Comparison of ENCODE assay signal across 8 cellular contexts in genomic region chr6:32244946-32245398, GRCh38. TPM values are rescaled to one million over a fixed set of nuclear protein-coding genes. Genes with fewer than 3 reads are reported as not detected.
DNase-seq lines count a peak whose midpoint lies in the region; ATAC-seq, FAIRE-seq and TF ChIP-seq lines count a peak whose summit lies in the region.

No MANE protein-coding gene starts in this region.

- DNase-seq in AG08395 (ENCODE audit: low spot score) (peak; percentile 91), GM19239 (ENCODE audit: insufficient read length, low spot score) (peak; percentile 60), NCI-H82 treated with DMSO at 0.1 percent for 48 hours (lab: John Stamatoyannopoulos, UW; ENCODE audit: unreplicated experiment) (peak; percentile 53), endothelial cell of umbilical vein (ENCODE audit: low read depth, low spot score) (peak; percentile 85)
- DNase-seq in activated CD8-positive, alpha-beta memory T cell treated with anti-CD3 and anti-CD28 coated beads, Interleukin-2, amount 10 ng/mL, durations not matched to agents 7 days and 5 days: peak; percentile 72
- peak; percentile 44 to 57 for DNase-seq in stimulated activated CD8-positive, alpha-beta memory T cell treated with anti-CD3 and anti-CD28 coated beads, Interleukin-4, amount 100 ng/mL, for 1 hour (ENCODE audit: low read depth in 2 of 2, low spot score in 1 of 2)

- POLR2A ChIA-PET in endothelial cell of umbilical vein (lab: Charles Lee): interaction anchor here (0.9 kb wide), 1 partner anchor 10 kb away, joined by 6 read pairs; no protein-coding TSS in a partner anchor

- H3K4me2 ChIP-seq in endothelial cell of umbilical vein (ENCODE audit: insufficient read depth, low read length): peak overlapping the region; percentile 12

- CTCF ChIA-PET in activated CD8-positive, alpha-beta memory T cell treated with anti-CD3 and anti-CD28 coated beads, Interleukin-2, amount 10 ng/mL, durations not matched to agents 7 days and 5 days (lab: Charles Lee): interaction anchor here (0.7 to 2.2 kb wide), 12 partner anchors 9 to 550 kb away, joined by 3 to 10 read pairs (median 4); no protein-coding TSS in a partner anchor
- CTCF ChIA-PET in endothelial cell of umbilical vein (lab: Charles Lee): interaction anchor here (0.6 to 4.9 kb wide), 40 partner anchors 9 to 627 kb away, joined by 3 to 50 read pairs (median 3); partner anchors contain the start of genes ATF6B, BTNL2, NOTCH4 and TAP2

- H2AFZ ChIP-seq in endothelial cell of umbilical vein (ENCODE audit: low read depth, low read length): peak overlapping the region; percentile 59

- H4K20me1 ChIP-seq in endothelial cell of umbilical vein (replicated peaks; ENCODE audit: control insufficient read depth, extremely low read depth, insufficient read depth, low read length): no peaks in the 10 kb centered on the region

- H3K4me1 ChIP-seq in endothelial cell of umbilical vein (ENCODE audit: control insufficient read depth, extremely low read depth, insufficient read depth, low read length): peaks cover 3% of the 10 kb centered on the region
- H3K4me1 ChIP-seq in muscle layer of colon (ENCODE audit: insufficient read depth, low read length): peaks cover 12% of the 10 kb centered on the region

- no peak overlapping the region for H3K27ac Mint-ChIP-seq in activated CD8-positive, alpha-beta memory T cell treated with anti-CD3 and anti-CD28 coated beads, Interleukin-2, amount 10 ng/mL, durations not matched to agents 7 days and 5 days

- H3K9ac ChIP-seq in endothelial cell of umbilical vein (replicated peaks; ENCODE audit: extremely low read depth, insufficient read depth, low read length) (no peak overlapping the region), muscle layer of colon (ENCODE audit: low read length) (no peak overlapping the region)

- no peaks in the 10 kb centered on the region for H3K79me2 ChIP-seq in endothelial cell of umbilical vein (ENCODE audit: control insufficient read depth, insufficient read depth, low read length)

- no peak overlapping the region for H3K27ac ChIP-seq in endothelial cell of umbilical vein (ENCODE audit: insufficient read depth, low read depth, low read length)
- H3K27ac ChIP-seq in muscle layer of colon (ENCODE audit: low read depth, low read length): no peak overlapping the region

- peaks cover 24% of the 10 kb centered on the region for H3K4me1 Mint-ChIP-seq in activated CD8-positive, alpha-beta memory T cell treated with anti-CD3 and anti-CD28 coated beads, Interleukin-2, amount 10 ng/mL, durations not matched to agents 7 days and 5 days

- no peaks in the 10 kb centered on the region for H3K9me1 ChIP-seq in endothelial cell of umbilical vein (replicated peaks; ENCODE audit: control insufficient read depth, extremely low read depth, insufficient read depth, low read length)

- H3K9me3 ChIP-seq in endothelial cell of umbilical vein (replicated peaks; ENCODE audit: control insufficient read depth, insufficient read depth, low read length): no peaks in the 10 kb centered on the region
- H3K9me3 ChIP-seq in muscle layer of colon (ENCODE audit: low read length): no peaks in the 10 kb centered on the region

- no peaks in the 10 kb centered on the region for H3K36me3 ChIP-seq in endothelial cell of umbilical vein (ENCODE audit: control insufficient read depth in 2 of 2, extremely low read depth in 1 of 2, insufficient read depth in 2 of 2, low read length in 2 of 2)
- H3K36me3 ChIP-seq in muscle layer of colon (ENCODE audit: insufficient read depth, low read length): no peaks in the 10 kb centered on the region

- peaks cover 25% of the 10 kb centered on the region for H3K27me3 Mint-ChIP-seq in activated CD8-positive, alpha-beta memory T cell treated with anti-CD3 and anti-CD28 coated beads, Interleukin-2, amount 10 ng/mL, durations not matched to agents 7 days and 5 days

- BruUV-seq in endothelial cell of umbilical vein (replicated peaks; lab: Mats Ljungman, UMichigan): no TSS peak

- H3K4me3 Mint-ChIP-seq in activated CD8-positive, alpha-beta memory T cell treated with anti-CD3 and anti-CD28 coated beads, Interleukin-2, amount 10 ng/mL, durations not matched to agents 7 days and 5 days: no peak overlapping the region

- H3K4me3 ChIP-seq in endothelial cell of umbilical vein (replicated peaks in 1 of 3; ENCODE audit: insufficient read depth in 1 of 3, low read depth in 1 of 3, low read length in 3 of 3) (no peak overlapping the region), muscle layer of colon (ENCODE audit: low read depth in 1 of 2, low read length in 2 of 2) (peak overlapping the region; percentile 1 to 27)

- H3K36me3 Mint-ChIP-seq in activated CD8-positive, alpha-beta memory T cell treated with anti-CD3 and anti-CD28 coated beads, Interleukin-2, amount 10 ng/mL, durations not matched to agents 7 days and 5 days: peaks cover 2% of the 10 kb centered on the region

- intact Hi-C loops in endothelial cell of umbilical vein (cut with micrococcal nuclease): loop anchor here (1.0 to 2.0 kb wide), 6 partner anchors 10 to 552 kb away; no protein-coding TSS in a partner anchor

- TF ChIP-seq CTCF in endothelial cell of umbilical vein (IDR thresholded peaks at IDR 0.05; ENCODE audit: extremely low read depth in 1 of 2, insufficient read depth in 1 of 2, low read depth in 1 of 2, low read length in 2 of 2): peak; percentile 72 to 89

- no peaks in the 10 kb centered on the region for H3K27me3 ChIP-seq in endothelial cell of umbilical vein (ENCODE audit: control insufficient read depth in 2 of 2, insufficient read depth in 2 of 2, low read length in 2 of 2)
- H3K27me3 ChIP-seq in muscle layer of colon (ENCODE audit: control insufficient read depth in 1 of 2, insufficient read depth in 2 of 2, low read length in 2 of 2): no peaks in the 10 kb centered on the region

- FAIRE-seq in GM19239 (lab: Jason Lieb, UNC): peak; percentile 84
- peak; percentile 95 for FAIRE-seq in endothelial cell of umbilical vein (lab: Jason Lieb, UNC)

- ATAC-seq in activated CD8-positive, alpha-beta memory T cell treated with anti-CD3 and anti-CD28 coated beads, Interleukin-2, amount 10 ng/mL, durations not matched to agents 7 days and 5 days: peak; percentile 79
- no peak for ATAC-seq in GM19351 (IDR thresholded peaks at IDR 0.05; ENCODE audit: unreplicated experiment)

- TF ChIP-seq POLR2A in endothelial cell of umbilical vein (IDR thresholded peaks at IDR 0.05; ENCODE audit: low read depth, low read length): no peak

- dilution Hi-C loops in endothelial cell of umbilical vein (cut with MboI; ENCODE audit: extremely low pct_ligation_motif_present, low sequenced_read_pairs): no loop called here

- peaks cover 6% of the 10 kb centered on the region for H3K9me3 Mint-ChIP-seq in activated CD8-positive, alpha-beta memory T cell treated with anti-CD3 and anti-CD28 coated beads, Interleukin-2, amount 10 ng/mL, durations not matched to agents 7 days and 5 days (ENCODE audit: low read depth)

TF ChIP-seq in endothelial cell of umbilical vein, 7 proteins besides CTCF, POLR2A, EP300 and RAD21:
- no peak for TF ChIP-seq JUN (IDR thresholded peaks at IDR 0.05; ENCODE audit: borderline replicate concordance, insufficient read depth, insufficient read length, low read depth)
- TF ChIP-seq MYC (IDR thresholded peaks at IDR 0.05; ENCODE audit: low read depth, low read length): no peak
- TF ChIP-seq GATA2 (IDR thresholded peaks at IDR 0.05; ENCODE audit: insufficient read depth, insufficient read length, low read depth, low read length): no peak
- no peak for TF ChIP-seq FOS (IDR thresholded peaks at IDR 0.05; ENCODE audit: borderline replicate concordance, insufficient read depth, low read length)
- peak; percentile 91 for TF ChIP-seq MAX (IDR thresholded peaks at IDR 0.05; ENCODE audit: insufficient read depth, insufficient read length)

RNA-seq across cellular contexts. Expression of gene NOTCH4, which starts 21.1 kb away (rescaled TPM):
- under 1 TPM; 0.61 to 0.88 TPM for total RNA-seq in activated CD8-positive, alpha-beta memory T cell treated with anti-CD3 and anti-CD28 coated beads, Interleukin-2, amount 10 ng/mL, durations not matched to agents 7 days and 5 days
- total RNA-seq in endothelial cell of umbilical vein: 114 and 120 TPM in 2 replicates
- 41.7 and 41.8 TPM in 2 replicates for polyA plus RNA-seq in endothelial cell of umbilical vein
- 25.2 and 31.9 TPM in 2 replicates for polyA plus RNA-seq in endothelial cell of umbilical vein (2011; cell fraction: cytosol; rRNA removed)
- 186 and 198 TPM in 2 replicates for polyA plus RNA-seq in endothelial cell of umbilical vein (2011; cell fraction: nucleus; rRNA removed)
- 8.5 and 10.9 TPM in 2 replicates for polyA plus RNA-seq in endothelial cell of umbilical vein (2012)
- polyA minus RNA-seq in endothelial cell of umbilical vein: 33.6 and 45.1 TPM in 2 replicates
- not detected for polyA minus RNA-seq in endothelial cell of umbilical vein (2011; cell fraction: cytosol; rRNA and poly(A)+ RNA removed)
- polyA minus RNA-seq in endothelial cell of umbilical vein (2011; cell fraction: nucleus; rRNA and poly(A)+ RNA removed): 51.9 and 66.9 TPM in 2 replicates

RNA-seq across cellular contexts. Expression of gene GPSM3, which starts 52.5 kb away (rescaled TPM):
- 100 to 1,000 TPM; 171 to 196 TPM for total RNA-seq in activated CD8-positive, alpha-beta memory T cell treated with anti-CD3 and anti-CD28 coated beads, Interleukin-2, amount 10 ng/mL, durations not matched to agents 7 days and 5 days
- total RNA-seq in endothelial cell of umbilical vein: 21.6 and 22.8 TPM in 2 replicates
- polyA plus RNA-seq in endothelial cell of umbilical vein: 19.5 and 24.9 TPM in 2 replicates
- 21.2 and 23.1 TPM in 2 replicates for polyA plus RNA-seq in endothelial cell of umbilical vein (2011; cell fraction: cytosol; rRNA removed)
- 16.1 and 19.8 TPM in 2 replicates for polyA plus RNA-seq in endothelial cell of umbilical vein (2011; cell fraction: nucleus; rRNA removed)
- polyA plus RNA-seq in endothelial cell of umbilical vein (2012): 18.5 and 21.3 TPM in 2 replicates
- 8.5 and 11.2 TPM in 2 replicates for polyA minus RNA-seq in endothelial cell of umbilical vein
- polyA minus RNA-seq in endothelial cell of umbilical vein (2011; cell fraction: cytosol; rRNA and poly(A)+ RNA removed): not detected
- 4.0 and 4.1 TPM in 2 replicates for polyA minus RNA-seq in endothelial cell of umbilical vein (2011; cell fraction: nucleus; rRNA and poly(A)+ RNA removed)

RNA-seq across cellular contexts. Expression of gene PBX2, which starts 55.0 kb away (rescaled TPM):
- 10 to 100 TPM; 60.0 to 61.6 TPM for total RNA-seq in activated CD8-positive, alpha-beta memory T cell treated with anti-CD3 and anti-CD28 coated beads, Interleukin-2, amount 10 ng/mL, durations not matched to agents 7 days and 5 days
- 95.9 and 100 TPM in 2 replicates for total RNA-seq in endothelial cell of umbilical vein
- polyA plus RNA-seq in endothelial cell of umbilical vein: 75.5 and 82.3 TPM in 2 replicates
- 58.2 and 74.0 TPM in 2 replicates for polyA plus RNA-seq in endothelial cell of umbilical vein (2011; cell fraction: cytosol; rRNA removed)
- polyA plus RNA-seq in endothelial cell of umbilical vein (2011; cell fraction: nucleus; rRNA removed): 292 and 336 TPM in 2 replicates
- 46.3 and 49.9 TPM in 2 replicates for polyA plus RNA-seq in endothelial cell of umbilical vein (2012)
- polyA minus RNA-seq in endothelial cell of umbilical vein: 80.9 and 94.8 TPM in 2 replicates
- polyA minus RNA-seq in endothelial cell of umbilical vein (2011; cell fraction: cytosol; rRNA and poly(A)+ RNA removed): 15.5 TPM
- 75.3 and 93.4 TPM in 2 replicates for polyA minus RNA-seq in endothelial cell of umbilical vein (2011; cell fraction: nucleus; rRNA and poly(A)+ RNA removed)

Comparison
In these comparisons a context has a peak if more than half of its experiments do, and no peak if none do; other contexts are left out.
1. H3K4me3 ChIP-seq: peak in muscle layer of colon (2 of 2); none in endothelial cell of umbilical vein (0 of 3).
2. RNA of gene NOTCH4, which starts 21.1 kb away (total RNA-seq): 114 to 120 TPM in endothelial cell of umbilical vein; 0.61 to 0.88 TPM in activated CD8-positive, alpha-beta memory T cell treated with anti-CD3 and anti-CD28 coated beads, Interleukin-2, amount 10 ng/mL, durations not matched to agents 7 days and 5 days; every median in the first group is over 10 times any median in the second.
3. Peak in every context shown above with its lines, with median percentiles within 50 percentile points of each other: DNase-seq.